24 cellular contexts compared by ENCODE assay signal in genomic region chr5:149338364-149338763, GRCh38. TPM values are rescaled to one million over a fixed set of nuclear protein-coding genes. Genes with fewer than 3 reads are reported as not detected.
DNase-seq lines count a peak whose midpoint lies in the region; ATAC-seq and TF ChIP-seq lines count a peak whose summit lies in the region.
"Had no signal": no experiment of that assay in that cellular context is flagged by ENCODE, and none has a peak within 500 bp of the region (broad histone marks: within the 10 kb centered on the region; RNA-seq: fewer than 3 reads in every experiment).

No MANE protein-coding gene starts in this region.

- TF ChIP-seq CTCF in Caco-2 (IDR thresholded peaks at IDR 0.05; ENCODE audit: insufficient read depth in 1 of 2, low read depth in 1 of 2, low read length in 1 of 2, severe bottlenecking in 1 of 2, unreplicated experiment in 1 of 2), result no peak

- BruUV-seq in Caco-2 (replicated peaks; lab: Mats Ljungman, UMichigan), result no TSS peak

- peak overlapping the region; percentile 12 for H3K27ac Mint-ChIP-seq in Caco-2 (ENCODE audit: unreplicated experiment)
- H3K27ac Mint-ChIP-seq: activated naive CD4-positive, alpha-beta T cell treated with anti-CD3 and anti-CD28 coated beads, Interleukin-2, amount 50 U/mL, for 72 hours; immature natural killer cell; nephron; stimulated activated effector memory CD8-positive, alpha-beta T cell treated with anti-CD3 and anti-CD28 coated beads, Interleukin-12 subunit alpha, Interleukin-12 subunit beta, amount 100 ng/mL, for 72 hours had no signal

- intact Hi-C loops in Caco-2 (cut with micrococcal nuclease; ENCODE audit: unreplicated experiment), result no loop called here

- CTCF ChIA-PET in Caco-2 (lab: Charles Lee), result no interaction called here

- H3K9me3 Mint-ChIP-seq in Caco-2 (ENCODE audit: unreplicated experiment), result peaks cover 10% of the 10 kb centered on the region
- H3K9me3 Mint-ChIP-seq: activated naive CD4-positive, alpha-beta T cell treated with anti-CD3 and anti-CD28 coated beads, Interleukin-2, amount 50 U/mL, for 72 hours; immature natural killer cell; nephron; stimulated activated effector memory CD8-positive, alpha-beta T cell treated with anti-CD3 and anti-CD28 coated beads, Interleukin-12 subunit alpha, Interleukin-12 subunit beta, amount 100 ng/mL, for 72 hours had no signal

- H3K9me3 ChIP-seq in BLaER1, result no peaks in the 10 kb centered on the region
- H3K9me3 ChIP-seq in Caco-2, result no peaks in the 10 kb centered on the region
- H3K9me3 ChIP-seq: Peyer's patch, tibial nerve had no signal

- peak overlapping the region; percentile 34; the same call in 1 of the 2 replicates for H3K4me3 ChIP-seq in BLaER1
- H3K4me3 ChIP-seq in Caco-2 (ENCODE audit: low read depth, low read length), result no peak overlapping the region
- H3K4me3 ChIP-seq: Peyer's patch, tibial nerve had no signal

- no peaks in the 10 kb centered on the region for H4K20me1 ChIP-seq in BLaER1

- POLR2A ChIA-PET in Caco-2 (lab: Charles Lee), result no interaction called here

- peaks cover 15% of the 10 kb centered on the region for H3K4me1 Mint-ChIP-seq in Caco-2 (ENCODE audit: low read depth, unreplicated experiment)
- H3K4me1 Mint-ChIP-seq: immature natural killer cell; stimulated activated effector memory CD8-positive, alpha-beta T cell treated with anti-CD3 and anti-CD28 coated beads, Interleukin-12 subunit alpha, Interleukin-12 subunit beta, amount 100 ng/mL, for 72 hours had no signal

- no peaks in the 10 kb centered on the region for H3K27me3 Mint-ChIP-seq in Caco-2 (ENCODE audit: insufficient read depth, unreplicated experiment)

- H3K27me3 ChIP-seq in BLaER1, result no peaks in the 10 kb centered on the region
- no peaks in the 10 kb centered on the region for H3K27me3 ChIP-seq in Caco-2 (replicated peaks; ENCODE audit: control insufficient read depth, insufficient read depth, low read length)
- H3K27me3 ChIP-seq: Peyer's patch, tibial nerve had no signal

- DNase-seq in Caco-2 (no peak), NCI-H69 (lab: John Stamatoyannopoulos, UW) (peak; percentile 76), NOMO-1 (lab: John Stamatoyannopoulos, UW; ENCODE audit: unreplicated experiment in 2 of 2) (no peak), NAMALWA (ENCODE audit: low spot score) (no peak), retina (no peak)
- DNase-seq: activated CD4-positive, alpha-beta T cell treated with anti-CD3 and anti-CD28 coated beads for 4 hours; amygdala; C1 segment of cervical spinal cord; HCEC 1CT; immature natural killer cell; Kasumi-1; left cardiac atrium; mammary epithelial cell; Peyer's patch; stimulated activated CD4-positive, alpha-beta T cell treated with anti-CD3 and anti-CD28 coated beads, Interleukin-15, amount 100 ng/mL, for 24 hours had no signal

- H3K9ac ChIP-seq in BLaER1, result peak overlapping the region; percentile 21; the same call in 1 of the 2 replicates

- H3K36me3 Mint-ChIP-seq in Caco-2 (ENCODE audit: insufficient read depth, unreplicated experiment), result no peaks in the 10 kb centered on the region
- H3K36me3 Mint-ChIP-seq: activated naive CD4-positive, alpha-beta T cell treated with anti-CD3 and anti-CD28 coated beads, Interleukin-2, amount 50 U/mL, for 72 hours; stimulated activated effector memory CD8-positive, alpha-beta T cell treated with anti-CD3 and anti-CD28 coated beads, Interleukin-12 subunit alpha, Interleukin-12 subunit beta, amount 100 ng/mL, for 72 hours had no signal

- peak; percentile 13 for ATAC-seq in esophagus mucosa
- ATAC-seq: activated naive CD4-positive, alpha-beta T cell treated with anti-CD3 and anti-CD28 coated beads, Interleukin-2, amount 50 U/mL, for 72 hours; left cardiac atrium; stimulated activated effector memory CD8-positive, alpha-beta T cell treated with anti-CD3 and anti-CD28 coated beads, Interleukin-12 subunit alpha, Interleukin-12 subunit beta, amount 100 ng/mL, for 72 hours had no signal

- no peak overlapping the region for H3K4me3 Mint-ChIP-seq in Caco-2 (ENCODE audit: unreplicated experiment)
- H3K4me3 Mint-ChIP-seq: immature natural killer cell; stimulated activated effector memory CD8-positive, alpha-beta T cell treated with anti-CD3 and anti-CD28 coated beads, Interleukin-12 subunit alpha, Interleukin-12 subunit beta, amount 100 ng/mL, for 72 hours had no signal

- peaks cover 8% of the 10 kb centered on the region; the same call in 1 of the 2 replicates for H3K36me3 ChIP-seq in BLaER1
- no peaks in the 10 kb centered on the region for H3K36me3 ChIP-seq in Caco-2 (ENCODE audit: control insufficient read depth, insufficient read depth, low read length)
- H3K36me3 ChIP-seq: Peyer's patch, WERI-Rb-1 had no signal

- H3K4me2 ChIP-seq in BLaER1, result peak overlapping the region; percentile 74

- H3K4me1 ChIP-seq in BLaER1 (peaks cover 40% of the 10 kb centered on the region), Caco-2 (peaks cover 19% of the 10 kb centered on the region; the same call in 1 of the 2 replicates)
- H3K4me1 ChIP-seq: Peyer's patch, tibial nerve had no signal

- peak overlapping the region; percentile 61 for H3K27ac ChIP-seq in BLaER1
- H3K27ac ChIP-seq: Peyer's patch, tibial nerve, WERI-Rb-1 had no signal

RNA-seq across cellular contexts. Expression of gene GRPEL2, which starts 6.9 kb away (rescaled TPM):
- total RNA-seq in Caco-2 (2022) (33.6 and 36.8 TPM in 2 replicates), esophagus mucosa (49.6 TPM)

RNA-seq across cellular contexts. Expression of gene PCYOX1L, which starts 19.5 kb away (rescaled TPM):
- total RNA-seq in Caco-2 (2022) (8.7 and 10.4 TPM in 2 replicates), esophagus mucosa (6.5 TPM)

RNA-seq across cellular contexts. Expression of gene IL17B, which starts 40.7 kb away (rescaled TPM):
- not detected in 2 replicates for total RNA-seq in Caco-2 (2022)
- total RNA-seq in esophagus mucosa, result 0.28 TPM
- total RNA-seq: activated naive CD4-positive, alpha-beta T cell treated with anti-CD3 and anti-CD28 coated beads, Interleukin-2, amount 50 U/mL, for 72 hours; endothelial cell of umbilical vein; Peyer's patch; SK-MEL-5 had no signal
